Comparison of ENCODE assay signal across 23 cellular contexts in the genomic region with DNA sequence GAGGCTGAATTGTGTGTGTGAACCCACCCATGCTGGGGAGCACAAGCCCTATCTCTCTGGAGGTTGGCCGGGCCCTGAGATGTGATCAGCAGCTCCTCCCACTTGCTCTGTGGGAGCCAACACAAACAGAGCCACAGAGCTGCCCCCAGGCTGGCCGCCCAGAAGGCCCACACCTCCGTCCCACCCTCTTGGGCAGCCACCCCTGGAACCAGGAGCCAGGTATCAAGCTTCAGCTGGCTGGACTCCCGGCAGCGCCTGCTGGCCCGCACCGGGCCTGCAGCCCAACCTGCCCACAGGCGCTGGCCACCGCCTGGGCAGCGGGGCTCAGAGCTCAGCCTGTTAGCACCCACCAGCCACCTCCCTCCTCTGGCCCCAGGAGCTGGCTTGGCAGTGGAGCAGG.
DNase-seq lines count a peak whose midpoint lies in the region; ATAC-seq and TF ChIP-seq lines count a peak whose summit lies in the region.
"Had no signal": no experiment of that assay in that cellular context is flagged by ENCODE, and none has a peak within 500 bp of the region (broad histone marks: within the 10 kb centered on the region; RNA-seq: fewer than 3 reads in every experiment).

No MANE protein-coding gene starts in this region.

- H3K9me3 ChIP-seq in upper lobe of right lung (no peaks in the 10 kb centered on the region), tibial artery (no peaks in the 10 kb centered on the region)

- TF ChIP-seq CTCF in upper lobe of right lung (IDR thresholded peaks at IDR 0.05) (no peak), tibial artery (IDR thresholded peaks at IDR 0.05) (no peak)

- ATAC-seq in left cardiac atrium (peak; percentile 46 to 49), upper lobe of right lung (no peak), HG03108 (IDR thresholded peaks at IDR 0.05; ENCODE audit: unreplicated experiment) (no peak)
- ATAC-seq: CD8-positive, alpha-beta T cell had no signal

- H3K4me3 ChIP-seq in upper lobe of right lung, result no peak overlapping the region
- H3K4me3 ChIP-seq in tibial artery, result no peak overlapping the region

- DNase-seq in left cardiac atrium, result no peak
- no peak for DNase-seq in cardiac septum (ENCODE audit: low spot score)
- peak; percentile 42 for DNase-seq in iPS-NIHi11 (ENCODE audit: low spot score)
- DNase-seq in midbrain (lab: John Stamatoyannopoulos, UW), result peak; percentile 49
- DNase-seq in upper lobe of right lung, result peak; percentile 29
- no peak for DNase-seq in HCEC 1CT
- no peak for DNase-seq in tibial artery
- DNase-seq: 8988T; AML-193; Calu3; CD8-positive, alpha-beta T cell; DMS153; GF-D8; H7; MV-4-11; NCI-H1105 treated with DMSO at 0.1 percent for 48 hours; NCI-H1694; NCI-H2081 treated with DMSO at 0.1 percent for 48 hours; NCI-H2171 treated with DMSO at 0.1 percent for 48 hours; NCI-H526 treated with DMSO at 0.1 percent for 48 hours; OCI-M1 had no signal

- H3K27me3 ChIP-seq in upper lobe of right lung, result no peaks in the 10 kb centered on the region
- no peaks in the 10 kb centered on the region for H3K27me3 ChIP-seq in tibial artery

- no peaks in the 10 kb centered on the region for H3K4me1 ChIP-seq in upper lobe of right lung
- peaks cover 0 to 17% (median 14%) of the 10 kb centered on the region in 4 donors for H3K4me1 ChIP-seq in tibial artery

- intact Hi-C loops in left cardiac atrium (cut with DNase I), result no loop called here
- intact Hi-C loops in cardiac septum (cut with DNase I), result no loop called here
- intact Hi-C loops in upper lobe of right lung (cut with DNase I), result no loop called here
- intact Hi-C loops in tibial artery (cut with DNase I; ENCODE audit: low total_unique reads), result no loop called here

- H3K27ac ChIP-seq in upper lobe of right lung (no peak overlapping the region), tibial artery (no peak overlapping the region)
- H3K27ac ChIP-seq: HL-60 had no signal

- no peaks in the 10 kb centered on the region for H3K36me3 ChIP-seq in upper lobe of right lung
- no peaks in the 10 kb centered on the region for H3K36me3 ChIP-seq in tibial artery

Comparison
In these comparisons a context has a peak if more than half of its experiments do, and no peak if none do; other contexts are left out.
1. ATAC-seq: peak in left cardiac atrium (2 of 2); none in upper lobe of right lung (single experiment) and HG03108 (single experiment).
2. DNase-seq: peak in iPS-NIHi11 (single experiment), midbrain (single experiment) and upper lobe of right lung (single experiment); none in left cardiac atrium (single experiment), cardiac septum (single experiment), HCEC 1CT (single experiment) and tibial artery (0 of 2).